Comparison of ENCODE assay signal across 27 cellular contexts in genomic region chr19:7912144-7912696, GRCh38. TPM values are rescaled to one million over a fixed set of nuclear protein-coding genes. Genes with fewer than 3 reads are reported as not detected.
DNase-seq lines count a peak whose midpoint lies in the region; ATAC-seq, FAIRE-seq and TF ChIP-seq lines count a peak whose summit lies in the region.
"Had no signal": no experiment of that assay in that cellular context is flagged by ENCODE, and none has a peak within 500 bp of the region (broad histone marks: within the 10 kb centered on the region; RNA-seq: fewer than 3 reads in every experiment).

No MANE protein-coding gene starts in this region.

- SMC1A ChIA-PET in GM12878 (lab: Charles Lee; ENCODE audit: uncharacterized antibody, unreplicated experiment): no interaction called here

- TF ChIP-seq RAD21 in GM12878 (IDR thresholded peaks at IDR 0.05; ENCODE audit: insufficient read depth, low read depth, low read length): no peak

- no peaks in the 10 kb centered on the region for H3K9me3 ChIP-seq in BLaER1 treated with 17β-estradiol and CSF1 and Interleukin-3, amounts not matched to agents 10 nM and 100 nM (replicated peaks in 1 of 11)
- H3K9me3 ChIP-seq in GM12878 (replicated peaks; ENCODE audit: control insufficient read depth, insufficient read depth, low read length) (no peaks in the 10 kb centered on the region), mucosa of descending colon (no peaks in the 10 kb centered on the region)
- H3K9me3 ChIP-seq: MG63, SJSA1 had no signal

- no TSS peak for BruUV-seq in GM12878 (replicated peaks; lab: Mats Ljungman, UMichigan)

- intact Hi-C loops in GM12878 (cut with micrococcal nuclease; ENCODE audit: unreplicated experiment): no loop called here
- intact Hi-C loops in mucosa of descending colon (cut with DNase I, micrococcal nuclease): no loop called here

- H3K36me3 Mint-ChIP-seq in type B pancreatic cell: peaks cover 4% of the 10 kb centered on the region

- peak overlapping the region in 3 of 10 experiments; percentile 4 to 36 (median 24); a peak in 3 of 20 replicates for H3K4me3 ChIP-seq in BLaER1 treated with 17β-estradiol and CSF1 and Interleukin-3, amounts not matched to agents 10 nM and 100 nM
- H3K4me3 ChIP-seq in GM12878: no peak overlapping the region
- no peak overlapping the region for H3K4me3 ChIP-seq in mucosa of descending colon
- H3K4me3 ChIP-seq: MG63, PC-9, SJSA1 had no signal

- peaks cover 44 to 55% (median 47%) of the 10 kb centered on the region in 11 experiments for H3K27me3 ChIP-seq in BLaER1 treated with 17β-estradiol and CSF1 and Interleukin-3, amounts not matched to agents 10 nM and 100 nM
- peaks cover 4 to 5% of the 10 kb centered on the region in 2 experiments; a peak in 3 of 4 replicates for H3K27me3 ChIP-seq in GM12878 (replicated peaks in 1 of 2; ENCODE audit: control insufficient read depth in 2 of 2, insufficient read depth in 2 of 2, low read length in 1 of 2)

- no peak for TF ChIP-seq EP300 in GM12878 (IDR thresholded peaks at IDR 0.05; ENCODE audit: borderline replicate concordance in 1 of 2, control insufficient read depth in 1 of 2, low read depth in 2 of 2, low read length in 2 of 2)

- TF ChIP-seq CTCF in GM12878 (IDR thresholded peaks at IDR 0.05 in 2 of 3, conservative IDR thresholded peaks at IDR 0.05 in 1 of 3; ENCODE audit: control insufficient read depth in 2 of 3, extremely low read depth in 1 of 3, insufficient read depth in 1 of 3, low read depth in 3 of 3, low read length in 3 of 3): no peak
- no peak for TF ChIP-seq CTCF in mucosa of descending colon (IDR thresholded peaks at IDR 0.05)
- no peak for TF ChIP-seq CTCF in type B pancreatic cell (conservative IDR thresholded peaks at IDR 0.05)

- no peak overlapping the region for H3K4me3 Mint-ChIP-seq in type B pancreatic cell
- H3K4me3 Mint-ChIP-seq: CD8-positive, alpha-beta T cell had no signal

- TF ChIP-seq POLR2A in GM12878 (IDR thresholded peaks at IDR 0.05; ENCODE audit: low read depth, low read length): 0 out of 2 replicates have a peak, but pooled peaks have one; percentile 6

- no peaks in the 10 kb centered on the region for H3K4me1 Mint-ChIP-seq in type B pancreatic cell (ENCODE audit: unreplicated experiment)

- peak overlapping the region; percentile 48 to 99 (median 85) for H3K4me2 ChIP-seq in BLaER1 treated with 17β-estradiol and CSF1 and Interleukin-3, amounts not matched to agents 10 nM and 100 nM
- H3K4me2 ChIP-seq in GM12878 (ENCODE audit: control insufficient read depth, insufficient read depth): no peak overlapping the region
- H3K4me2 ChIP-seq: PC-9 had no signal

- RAD21 ChIA-PET in GM12878 (lab: Charles Lee; ENCODE audit: unreplicated experiment): interaction anchor here (0.6 to 1.2 kb wide), 3 partner anchors 8 to 616 kb away, joined by 3 to 4 read pairs (median 3); partner anchors contain the start of gene SNAPC2

- peaks cover 75 to 100% (median 98%) of the 10 kb centered on the region in 11 experiments for H4K20me1 ChIP-seq in BLaER1 treated with 17β-estradiol and CSF1 and Interleukin-3, amounts not matched to agents 10 nM and 100 nM
- no peaks in the 10 kb centered on the region for H4K20me1 ChIP-seq in GM12878 (ENCODE audit: control insufficient read depth, insufficient read depth)

- POLR2A ChIA-PET in GM12878 (lab: Charles Lee): no interaction called here

- peaks cover 27 to 62% (median 37%) of the 10 kb centered on the region in 11 experiments for H3K36me3 ChIP-seq in BLaER1 treated with 17β-estradiol and CSF1 and Interleukin-3, amounts not matched to agents 10 nM and 100 nM
- peaks cover 0 to 15% of the 10 kb centered on the region in 2 experiments; a peak in 3 of 4 replicates for H3K36me3 ChIP-seq in GM12878 (ENCODE audit: control insufficient read depth in 2 of 2, insufficient read depth in 2 of 2, low read length in 1 of 2)
- peaks cover 20% of the 10 kb centered on the region for H3K36me3 ChIP-seq in mucosa of descending colon (ENCODE audit: low read depth)

- H3K27ac Mint-ChIP-seq in type B pancreatic cell: no peak overlapping the region
- H3K27ac Mint-ChIP-seq: CD8-positive, alpha-beta T cell had no signal

- H3K79me2 ChIP-seq in GM12878 (ENCODE audit: control insufficient read depth, insufficient read depth, low read length): peaks cover 3% of the 10 kb centered on the region

- peak overlapping the region in 6 of 11 experiments; percentile 2 to 60 (median 46); a peak in 11 of 22 replicates for H3K9ac ChIP-seq in BLaER1 treated with 17β-estradiol and CSF1 and Interleukin-3, amounts not matched to agents 10 nM and 100 nM
- H3K9ac ChIP-seq in GM12878 (ENCODE audit: control insufficient read depth, insufficient read depth, low read length): no peak overlapping the region

- in situ Hi-C loops in GM12878 (cut with MboI): no loop called here

- H2AFZ ChIP-seq in GM12878 (ENCODE audit: control insufficient read depth, low read depth, low read length): no peak overlapping the region
- H2AFZ ChIP-seq: PC-9 had no signal

- ATAC-seq in GM12878: no peak
- ATAC-seq in mucosa of descending colon: no peak
- no peak for ATAC-seq in GM18498 (IDR thresholded peaks at IDR 0.05; ENCODE audit: unreplicated experiment)
- ATAC-seq: CD8-positive, alpha-beta T cell had no signal

- H3K27ac ChIP-seq in BLaER1 treated with 17β-estradiol and CSF1 and Interleukin-3, amounts not matched to agents 10 nM and 100 nM: peak overlapping the region in 3 of 11 experiments; percentile 30 to 53 (median 44); a peak in 3 of 22 replicates
- no peak overlapping the region for H3K27ac ChIP-seq in GM12878 (ENCODE audit: control insufficient read depth, insufficient read depth)
- H3K27ac ChIP-seq: C4-2B, PC-9, SJSA1 had no signal

- DNase-seq in GM12878 (ENCODE audit: low read depth, low spot score) (no peak), mucosa of descending colon (peak in 2 of 3 donors; percentile 31 to 50), type B pancreatic cell (ENCODE audit: extremely low spot score, unreplicated experiment) (peak; percentile 68), GDM1 (lab: John Stamatoyannopoulos, UW) (no peak), globus pallidus (ENCODE audit: low spot score) (no peak)
- DNase-seq: CD8-positive, alpha-beta T cell; DMS 273 treated with DMSO at 0.1 percent for 48 hours; DMS79; EL; GF-D8; KG1; MG63; NCI-H1694; NCI-H2029 treated with DMSO at 0.1 percent for 48 hours; NCI-H526 treated with DMSO at 0.1 percent for 48 hours; PC-9; Right ventricle myocardium superior had no signal

- peaks cover 25% of the 10 kb centered on the region for H3K27me3 Mint-ChIP-seq in type B pancreatic cell

- CTCF ChIA-PET in GM12878 (lab: Yijun Ruan, JAX): no interaction called here

- WGBS in GM12878 (ENCODE audit: insufficient coverage, insufficient replicate concordance, low lambda C conversion rate, missing lambda C conversion rate): 94% methylated on average over 18 of the region's 31 CpGs

- no peaks in the 10 kb centered on the region for H3K9me3 Mint-ChIP-seq in type B pancreatic cell
- H3K9me3 Mint-ChIP-seq: CD8-positive, alpha-beta T cell had no signal

- FAIRE-seq in GM12878 (lab: Jason Lieb, UNC): no peak
- FAIRE-seq: A204.1, GM12892, GM18507, H54, HTR-8/SVneo had no signal

- H3K4me1 ChIP-seq in BLaER1 treated with 17β-estradiol and CSF1 and Interleukin-3, amounts not matched to agents 10 nM and 100 nM: peaks cover 39 to 90% (median 84%) of the 10 kb centered on the region in 10 experiments
- H3K4me1 ChIP-seq in GM12878 (ENCODE audit: control insufficient read depth, insufficient read depth, low read length) (no peaks in the 10 kb centered on the region), mucosa of descending colon (ENCODE audit: low read depth) (peaks cover 15% of the 10 kb centered on the region)

RNA-seq across cellular contexts. Expression of gene TGFBR3L, which starts 2.4 kb away (rescaled TPM):
- not detected in 2 replicates for total RNA-seq in GM12878 (2013; cell fraction: nucleolus; rRNA removed)
- total RNA-seq in GM12878 (2014; rRNA removed): not detected in 2 replicates
- not detected in 2 replicates for total RNA-seq in GM12878 (2014; rRNA removed; fragmentation: Illumina TruSeq; extraction: Trizol)
- total RNA-seq in GM12878 (2021): 0.16 and 0.23 TPM in 2 replicates
- polyA plus RNA-seq in GM12878 (2011; ENCODE audit: low read depth): not detected
- not detected in 2 replicates for polyA plus RNA-seq in GM12878 (2011; rRNA removed)
- polyA plus RNA-seq in GM12878 (2011; cell fraction: cytosol; rRNA removed): 0.15 TPM in 1 of 2 replicates, not detected in the other
- polyA plus RNA-seq in GM12878 (2011; cell fraction: nucleus; rRNA removed): 0.09 and 0.15 TPM in 2 replicates
- polyA plus RNA-seq in GM12878 (2012): 0.15 TPM in 1 of 2 replicates, not detected in the other
- polyA plus RNA-seq in GM12878 (2014; fragmentation: Illumina TruSeq; extraction: Trizol): not detected in 2 replicates
- not detected for polyA plus RNA-seq in GM12878 (2014; fragmentation: Nextera tagmentation; extraction: Ambion mirVana)
- 0.55 TPM in 1 of 2 replicates, not detected in the other for polyA plus RNA-seq in GM12878 (2014; rRNA removed)
- under 1 TPM in 1 of 2 experiments, not detected in 1; 0.20 TPM for polyA plus RNA-seq in GM12878 (2016; fragmentation: Nextera tagmentation; extraction: Ambion mirVana)
- polyA minus RNA-seq in GM12878 (2011; rRNA and poly(A)+ RNA removed): not detected in 2 replicates
- polyA minus RNA-seq in GM12878 (2011; cell fraction: cytosol; rRNA and poly(A)+ RNA removed): not detected in 2 replicates
- polyA minus RNA-seq in GM12878 (2011; cell fraction: nucleus; rRNA and poly(A)+ RNA removed): 1.2 TPM in 1 of 2 replicates, not detected in the other
- total RNA-seq in mucosa of descending colon: under 1 TPM in 1 of 3 donors, not detected in 2; 0.79 TPM
- total RNA-seq in type B pancreatic cell (ENCODE audit: low replicate concordance): 1.1 and 2.4 TPM in 2 replicates
- total RNA-seq: SJSA1 had no signal
- polyA plus RNA-seq: AG04450 had no signal

RNA-seq across cellular contexts. Expression of gene SNAPC2, which starts 7.9 kb away (rescaled TPM):
- 2.5 and 3.5 TPM in 2 replicates for total RNA-seq in GM12878 (2013; cell fraction: nucleolus; rRNA removed)
- total RNA-seq in GM12878 (2014; rRNA removed) (16.0 and 16.8 TPM in 2 replicates), GM12878 (2014; rRNA removed; fragmentation: Illumina TruSeq; extraction: Trizol) (5.1 and 7.0 TPM in 2 replicates), GM12878 (2021) (17.6 and 20.8 TPM in 2 replicates), mucosa of descending colon (10 to 100 TPM; 10.7 to 22.1 (median 14.7) TPM), type B pancreatic cell (ENCODE audit: low replicate concordance) (13.7 and 15.0 TPM in 2 replicates)
- 3.1 TPM for polyA plus RNA-seq in GM12878 (2011; ENCODE audit: low read depth)
- polyA plus RNA-seq in GM12878 (2011; rRNA removed) (3.6 and 9.2 TPM in 2 replicates), GM12878 (2014; fragmentation: Illumina TruSeq; extraction: Trizol) (0.86 and 5.4 TPM in 2 replicates), GM12878 (2014; fragmentation: Nextera tagmentation; extraction: Ambion mirVana) (1 to 10 TPM in 1 of 2 experiments, under 1 TPM in 1; 0.19 to 1.0 TPM), GM12878 (2014; rRNA removed) (17.7 and 18.3 TPM in 2 replicates), GM12878 (2016; fragmentation: Nextera tagmentation; extraction: Ambion mirVana) (10 to 100 TPM; 15.9 to 19.7 TPM)
- 11.9 and 19.3 TPM in 2 replicates for polyA plus RNA-seq in GM12878 (2011; cell fraction: cytosol; rRNA removed)
- polyA plus RNA-seq in GM12878 (2011; cell fraction: nucleus; rRNA removed): 16.3 and 18.2 TPM in 2 replicates
- polyA plus RNA-seq in GM12878 (2012): 14.8 and 15.4 TPM in 2 replicates
- polyA minus RNA-seq in GM12878 (2011; rRNA and poly(A)+ RNA removed): 2.9 and 9.8 TPM in 2 replicates
- 7.2 and 7.3 TPM in 2 replicates for polyA minus RNA-seq in GM12878 (2011; cell fraction: cytosol; rRNA and poly(A)+ RNA removed)
- 4.7 and 6.4 TPM in 2 replicates for polyA minus RNA-seq in GM12878 (2011; cell fraction: nucleus; rRNA and poly(A)+ RNA removed)

RNA-seq across cellular contexts. Expression of gene MAP2K7, which starts 8.5 kb away (rescaled TPM):
- total RNA-seq in GM12878 (2013; cell fraction: nucleolus; rRNA removed): 19.3 and 24.7 TPM in 2 replicates
- total RNA-seq in GM12878 (2014; rRNA removed) (9.7 and 13.4 TPM in 2 replicates), GM12878 (2014; rRNA removed; fragmentation: Illumina TruSeq; extraction: Trizol) (4.8 and 5.5 TPM in 2 replicates), GM12878 (2021) (30.6 and 32.2 TPM in 2 replicates), mucosa of descending colon (10 to 100 TPM; 31.5 to 49.2 (median 41.7) TPM), type B pancreatic cell (ENCODE audit: low replicate concordance) (38.2 and 42.2 TPM in 2 replicates)
- 7.9 TPM for polyA plus RNA-seq in GM12878 (2011; ENCODE audit: low read depth)
- polyA plus RNA-seq in GM12878 (2011; rRNA removed) (5.6 and 9.0 TPM in 2 replicates), GM12878 (2014; fragmentation: Illumina TruSeq; extraction: Trizol) (4.2 and 8.0 TPM in 2 replicates), GM12878 (2014; fragmentation: Nextera tagmentation; extraction: Ambion mirVana) (under 1 TPM; 0.34 to 0.95 TPM), GM12878 (2014; rRNA removed) (25.9 and 31.2 TPM in 2 replicates), GM12878 (2016; fragmentation: Nextera tagmentation; extraction: Ambion mirVana) (1 to 10 TPM; 3.5 to 4.5 TPM)
- polyA plus RNA-seq in GM12878 (2011; cell fraction: cytosol; rRNA removed): 10.8 and 18.3 TPM in 2 replicates
- polyA plus RNA-seq in GM12878 (2011; cell fraction: nucleus; rRNA removed): 37.2 and 41.6 TPM in 2 replicates
- 20.1 and 27.9 TPM in 2 replicates for polyA plus RNA-seq in GM12878 (2012)
- 5.4 and 11.6 TPM in 2 replicates for polyA minus RNA-seq in GM12878 (2011; rRNA and poly(A)+ RNA removed)
- polyA minus RNA-seq in GM12878 (2011; cell fraction: cytosol; rRNA and poly(A)+ RNA removed): 6.0 and 10.7 TPM in 2 replicates
- 9.4 and 11.8 TPM in 2 replicates for polyA minus RNA-seq in GM12878 (2011; cell fraction: nucleus; rRNA and poly(A)+ RNA removed)

RNA-seq across cellular contexts. Expression of gene CTXN1, which starts 13.7 kb away (rescaled TPM):
- not detected in 2 replicates for total RNA-seq in GM12878 (2013; cell fraction: nucleolus; rRNA removed)
- total RNA-seq in GM12878 (2014; rRNA removed): 0.11 and 0.23 TPM in 2 replicates
- total RNA-seq in GM12878 (2014; rRNA removed; fragmentation: Illumina TruSeq; extraction: Trizol): not detected in 2 replicates
- total RNA-seq in GM12878 (2021): 1.0 and 1.1 TPM in 2 replicates
- not detected for polyA plus RNA-seq in GM12878 (2011; ENCODE audit: low read depth)
- polyA plus RNA-seq in GM12878 (2011; rRNA removed): not detected in 2 replicates
- polyA plus RNA-seq in GM12878 (2011; cell fraction: cytosol; rRNA removed): 0.15 and 0.32 TPM in 2 replicates
- 0.28 and 0.69 TPM in 2 replicates for polyA plus RNA-seq in GM12878 (2011; cell fraction: nucleus; rRNA removed)
- 0.17 and 0.49 TPM in 2 replicates for polyA plus RNA-seq in GM12878 (2012)
- polyA plus RNA-seq in GM12878 (2014; fragmentation: Illumina TruSeq; extraction: Trizol): 0.04 TPM in 1 of 2 replicates, not detected in the other
- not detected for polyA plus RNA-seq in GM12878 (2014; fragmentation: Nextera tagmentation; extraction: Ambion mirVana)
- 0.33 and 0.84 TPM in 2 replicates for polyA plus RNA-seq in GM12878 (2014; rRNA removed)
- under 1 TPM; 0.43 to 0.57 TPM for polyA plus RNA-seq in GM12878 (2016; fragmentation: Nextera tagmentation; extraction: Ambion mirVana)
- not detected in 2 replicates for polyA minus RNA-seq in GM12878 (2011; rRNA and poly(A)+ RNA removed)
- 1.7 TPM in 1 of 2 replicates, not detected in the other for polyA minus RNA-seq in GM12878 (2011; cell fraction: cytosol; rRNA and poly(A)+ RNA removed)
- polyA minus RNA-seq in GM12878 (2011; cell fraction: nucleus; rRNA and poly(A)+ RNA removed): not detected in 2 replicates
- total RNA-seq in mucosa of descending colon: 10 to 100 TPM in 1 of 3 donors, 1 to 10 TPM in 1, under 1 TPM in 1; 0.69 to 28.3 (median 1.9) TPM
- total RNA-seq in type B pancreatic cell (ENCODE audit: low replicate concordance): 50.0 and 57.8 TPM in 2 replicates
- total RNA-seq: CD8-positive, alpha-beta T cell; SJSA1 had no signal

RNA-seq across cellular contexts. Expression of gene LRRC8E, which starts 23.9 kb away (rescaled TPM):
- total RNA-seq in GM12878 (2013; cell fraction: nucleolus; rRNA removed): not detected in 2 replicates
- not detected in 2 replicates for total RNA-seq in GM12878 (2014; rRNA removed)
- not detected in 2 replicates for total RNA-seq in GM12878 (2014; rRNA removed; fragmentation: Illumina TruSeq; extraction: Trizol)
- 0.16 TPM in 1 of 2 replicates, not detected in the other for total RNA-seq in GM12878 (2021)
- polyA plus RNA-seq in GM12878 (2011; ENCODE audit: low read depth): 0.05 TPM
- polyA plus RNA-seq in GM12878 (2011; rRNA removed): 0.04 TPM in 1 of 2 replicates, not detected in the other
- polyA plus RNA-seq in GM12878 (2011; cell fraction: cytosol; rRNA removed): not detected in 2 replicates
- not detected in 2 replicates for polyA plus RNA-seq in GM12878 (2011; cell fraction: nucleus; rRNA removed)
- polyA plus RNA-seq in GM12878 (2012): 0.20 TPM in 1 of 2 replicates, not detected in the other
- not detected in 2 replicates for polyA plus RNA-seq in GM12878 (2014; fragmentation: Illumina TruSeq; extraction: Trizol)
- not detected for polyA plus RNA-seq in GM12878 (2014; fragmentation: Nextera tagmentation; extraction: Ambion mirVana)
- polyA plus RNA-seq in GM12878 (2014; rRNA removed): 0.11 and 0.32 TPM in 2 replicates
- polyA plus RNA-seq in GM12878 (2016; fragmentation: Nextera tagmentation; extraction: Ambion mirVana): under 1 TPM in 1 of 2 experiments, not detected in 1; 0.25 TPM
- polyA minus RNA-seq in GM12878 (2011; rRNA and poly(A)+ RNA removed): not detected in 2 replicates
- polyA minus RNA-seq in GM12878 (2011; cell fraction: cytosol; rRNA and poly(A)+ RNA removed): not detected in 2 replicates
- 0.10 and 1.1 TPM in 2 replicates for polyA minus RNA-seq in GM12878 (2011; cell fraction: nucleus; rRNA and poly(A)+ RNA removed)
- 1 to 10 TPM in 2 of 3 donors, under 1 TPM in 1; 0.32 to 1.5 (median 1.3) TPM for total RNA-seq in mucosa of descending colon
- 4.3 and 7.4 TPM in 2 replicates for total RNA-seq in type B pancreatic cell (ENCODE audit: low replicate concordance)
- total RNA-seq: CD8-positive, alpha-beta T cell had no signal

Comparison
In these comparisons a context has a peak if more than half of its experiments do, and no peak if none do; other contexts are left out.
1. DNase-seq: peak in mucosa of descending colon (2 of 3) and type B pancreatic cell (single experiment); none in GM12878 (single experiment), GDM1 (single experiment) and globus pallidus (single experiment).